1 cellular context compared by ENCODE assay signal in the genomic region with DNA sequence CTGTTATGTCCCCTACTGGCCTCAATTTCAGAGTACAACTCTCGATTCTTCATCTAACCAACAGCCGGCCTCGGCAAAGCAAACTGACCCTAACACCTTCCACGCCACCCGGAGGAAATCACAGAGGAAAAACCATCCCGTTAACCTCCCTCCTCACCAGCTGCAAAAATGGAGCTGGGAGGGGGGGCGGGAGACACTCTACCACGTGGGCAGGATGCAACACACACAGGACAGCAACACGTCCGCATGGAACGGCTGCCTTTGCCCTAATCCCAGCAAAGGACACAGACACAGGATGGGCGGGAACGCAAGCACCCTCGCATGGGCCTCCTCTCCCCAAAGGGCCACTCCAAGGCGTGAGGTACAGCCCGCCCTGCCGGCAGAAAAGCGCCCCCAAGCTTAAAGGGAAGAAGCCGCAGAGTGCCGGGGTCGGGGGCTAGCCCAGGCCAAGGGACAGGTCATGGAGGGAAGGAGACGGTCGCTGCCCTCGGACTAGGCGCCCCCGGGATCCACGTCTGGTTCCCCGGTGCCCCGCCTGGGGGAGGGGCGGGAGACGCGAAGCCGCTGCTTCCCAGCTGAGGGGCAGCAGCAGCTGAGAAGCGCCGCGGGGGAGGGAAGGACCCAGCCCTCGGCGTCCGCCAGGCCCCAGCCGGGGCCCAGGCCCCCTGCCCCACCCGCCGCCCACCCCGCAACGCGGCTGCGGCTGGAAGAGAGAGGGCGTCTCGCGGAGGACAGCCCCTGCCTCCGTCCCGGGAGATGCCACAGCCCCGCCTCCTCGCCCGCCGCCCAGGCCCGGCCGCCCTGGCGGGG.
A peak's percentile ranks its signal among the peaks of the same experiment; 100 is the strongest.
TF ChIP-seq lines count a peak whose summit lies in the region.

No MANE protein-coding gene starts in this region.

TF ChIP-seq in WTC11, 78 proteins besides CTCF, POLR2A, EP300 and RAD21 (continued from another document):
- TF ChIP-seq, protein P1, sequence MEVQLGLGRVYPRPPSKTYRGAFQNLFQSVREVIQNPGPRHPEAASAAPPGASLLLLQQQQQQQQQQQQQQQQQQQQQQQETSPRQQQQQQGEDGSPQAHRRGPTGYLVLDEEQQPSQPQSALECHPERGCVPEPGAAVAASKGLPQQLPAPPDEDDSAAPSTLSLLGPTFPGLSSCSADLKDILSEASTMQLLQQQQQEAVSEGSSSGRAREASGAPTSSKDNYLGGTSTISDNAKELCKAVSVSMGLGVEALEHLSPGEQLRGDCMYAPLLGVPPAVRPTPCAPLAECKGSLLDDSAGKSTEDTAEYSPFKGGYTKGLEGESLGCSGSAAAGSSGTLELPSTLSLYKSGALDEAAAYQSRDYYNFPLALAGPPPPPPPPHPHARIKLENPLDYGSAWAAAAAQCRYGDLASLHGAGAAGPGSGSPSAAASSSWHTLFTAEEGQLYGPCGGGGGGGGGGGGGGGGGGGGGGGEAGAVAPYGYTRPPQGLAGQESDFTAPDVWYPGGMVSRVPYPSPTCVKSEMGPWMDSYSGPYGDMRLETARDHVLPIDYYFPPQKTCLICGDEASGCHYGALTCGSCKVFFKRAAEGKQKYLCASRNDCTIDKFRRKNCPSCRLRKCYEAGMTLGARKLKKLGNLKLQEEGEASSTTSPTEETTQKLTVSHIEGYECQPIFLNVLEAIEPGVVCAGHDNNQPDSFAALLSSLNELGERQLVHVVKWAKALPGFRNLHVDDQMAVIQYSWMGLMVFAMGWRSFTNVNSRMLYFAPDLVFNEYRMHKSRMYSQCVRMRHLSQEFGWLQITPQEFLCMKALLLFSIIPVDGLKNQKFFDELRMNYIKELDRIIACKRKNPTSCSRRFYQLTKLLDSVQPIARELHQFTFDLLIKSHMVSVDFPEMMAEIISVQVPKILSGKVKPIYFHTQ (CRISPR knock-in tag; IDR thresholded peaks at IDR 0.05) = 0 out of 2 replicates have a peak, but pooled peaks have one; percentile 46
- no peak for TF ChIP-seq FOXP1 (CRISPR knock-in tag; IDR thresholded peaks at IDR 0.05; ENCODE audit: borderline replicate concordance)
